1 cellular context compared by ENCODE assay signal in genomic region chr19:1374250-1374577, GRCh38.
TF ChIP-seq lines count a peak whose summit lies in the region.

No MANE protein-coding gene starts in this region.

TF ChIP-seq in HepG2, 621 proteins besides CTCF, POLR2A, EP300 and RAD21 (continued from another document and continues in another):
- TF ChIP-seq CREB1 (IDR thresholded peaks at IDR 0.05): no peak
- TF ChIP-seq CREB1 (CRISPR knock-in tag; IDR thresholded peaks at IDR 0.05): no peak
- 0 out of 2 replicates have a peak, but pooled peaks have one; percentile 34 for TF ChIP-seq YEATS2 (CRISPR knock-in tag; IDR thresholded peaks at IDR 0.05; ENCODE audit: borderline replicate concordance)
- no peak for TF ChIP-seq ZNF337 (CRISPR knock-in tag; IDR thresholded peaks at IDR 0.05; ENCODE audit: borderline replicate concordance, low read depth)
- TF ChIP-seq RNF2 (conservative IDR thresholded peaks at IDR 0.05; ENCODE audit: low read depth): no peak
- no peak for TF ChIP-seq CC2D1A (CRISPR knock-in tag; IDR thresholded peaks at IDR 0.05)
- no peak for TF ChIP-seq HNRNPL (IDR thresholded peaks at IDR 0.05; ENCODE audit: low read depth, low read length)
- TF ChIP-seq BCL6 (CRISPR knock-in tag; IDR thresholded peaks at IDR 0.05): peak; percentile 39; the same call in 1 of the 2 replicates
- 0 out of 2 replicates have a peak, but pooled peaks have one; percentile 14 for TF ChIP-seq ZNF563 (CRISPR knock-in tag; IDR thresholded peaks at IDR 0.05)
- no peak for TF ChIP-seq NONO (IDR thresholded peaks at IDR 0.05)
- TF ChIP-seq NONO (CRISPR knock-in tag; conservative IDR thresholded peaks at IDR 0.05): peak; percentile 49; the same call in 1 of the 2 replicates
- peak; percentile 22; the same call in 1 of the 2 replicates for TF ChIP-seq ZNF713 (CRISPR knock-in tag; IDR thresholded peaks at IDR 0.05)
- TF ChIP-seq RARA (CRISPR knock-in tag; IDR thresholded peaks at IDR 0.05): peak; percentile 76
- TF ChIP-seq HOXA5 (CRISPR knock-in tag; IDR thresholded peaks at IDR 0.05): no peak
- no peak for TF ChIP-seq SOX13 (IDR thresholded peaks at IDR 0.05)
- peak in 1 of 2 experiments; percentile 37; a peak in 1 of 4 replicates for TF ChIP-seq SOX13 (CRISPR knock-in tag; conservative IDR thresholded peaks at IDR 0.05 in 1 of 2, IDR thresholded peaks at IDR 0.05 in 1 of 2)
- TF ChIP-seq HDAC2 (CRISPR knock-in tag; IDR thresholded peaks at IDR 0.05): no peak
- no peak for TF ChIP-seq CREB3 (CRISPR knock-in tag; IDR thresholded peaks at IDR 0.05)
- no peak for TF ChIP-seq MEIS2 (CRISPR knock-in tag; IDR thresholded peaks at IDR 0.05)
- no peak for TF ChIP-seq NFATC3 (CRISPR knock-in tag; IDR thresholded peaks at IDR 0.05)
- no peak for TF ChIP-seq ZNF616 (CRISPR knock-in tag; IDR thresholded peaks at IDR 0.05; ENCODE audit: low read depth)
- no peak for TF ChIP-seq ZBTB39 (CRISPR knock-in tag; IDR thresholded peaks at IDR 0.05)
- no peak for TF ChIP-seq SIX4 (CRISPR knock-in tag; IDR thresholded peaks at IDR 0.05)
- no peak for TF ChIP-seq ETV5 (CRISPR knock-in tag; IDR thresholded peaks at IDR 0.05; ENCODE audit: borderline replicate concordance)
- no peak for TF ChIP-seq CSRNP2 (CRISPR knock-in tag; conservative IDR thresholded peaks at IDR 0.05; ENCODE audit: low read depth)
- TF ChIP-seq FUBP1 (CRISPR knock-in tag; IDR thresholded peaks at IDR 0.05; ENCODE audit: borderline replicate concordance): no peak
- peak; percentile 89 for TF ChIP-seq CEBPG (CRISPR knock-in tag; IDR thresholded peaks at IDR 0.05)
- TF ChIP-seq GATAD1 (CRISPR knock-in tag; IDR thresholded peaks at IDR 0.05): peak; percentile 30
- no peak for TF ChIP-seq PHB2 (IDR thresholded peaks at IDR 0.05; ENCODE audit: partially characterized antibody)
- TF ChIP-seq BRD4 (CRISPR knock-in tag; IDR thresholded peaks at IDR 0.05): no peak
- TF ChIP-seq HNF4A (CRISPR knock-in tag; IDR thresholded peaks at IDR 0.05): peak; percentile 93
- no peak for TF ChIP-seq NFYB (CRISPR knock-in tag; IDR thresholded peaks at IDR 0.05)
- TF ChIP-seq HNF1B (CRISPR knock-in tag; IDR thresholded peaks at IDR 0.05): no peak
- TF ChIP-seq ARNT2 (CRISPR knock-in tag; IDR thresholded peaks at IDR 0.05; ENCODE audit: low read depth): no peak
- TF ChIP-seq ZSCAN5A (CRISPR knock-in tag; IDR thresholded peaks at IDR 0.05; ENCODE audit: borderline replicate concordance): no peak
- TF ChIP-seq DNMT3B (CRISPR knock-in tag; conservative IDR thresholded peaks at IDR 0.05): no peak
- no peak for TF ChIP-seq TBX3 (IDR thresholded peaks at IDR 0.05; ENCODE audit: borderline replicate concordance)
- no peak for TF ChIP-seq PRDM4 (CRISPR knock-in tag; IDR thresholded peaks at IDR 0.05; ENCODE audit: borderline replicate concordance)
- TF ChIP-seq PHF21A (CRISPR knock-in tag; IDR thresholded peaks at IDR 0.05): peak; percentile 64; the same call in 1 of the 2 replicates
- TF ChIP-seq ZNF883 (CRISPR knock-in tag; IDR thresholded peaks at IDR 0.05; ENCODE audit: not compliant biosample characterization): no peak
- peak; percentile 24; the same call in 1 of the 2 replicates for TF ChIP-seq HIVEP1 (CRISPR knock-in tag; IDR thresholded peaks at IDR 0.05)
- peak; percentile 78 for TF ChIP-seq ZNF263 (CRISPR knock-in tag; IDR thresholded peaks at IDR 0.05)
- TF ChIP-seq MED1 (CRISPR knock-in tag; IDR thresholded peaks at IDR 0.05): peak; percentile 54
- TF ChIP-seq ZNF142 (CRISPR knock-in tag; IDR thresholded peaks at IDR 0.05): no peak
- TF ChIP-seq GMEB1 (CRISPR knock-in tag; IDR thresholded peaks at IDR 0.05; ENCODE audit: borderline replicate concordance): no peak
- no peak for TF ChIP-seq REPIN1 (CRISPR knock-in tag; IDR thresholded peaks at IDR 0.05; ENCODE audit: borderline replicate concordance, low read depth)
